In genomic region chr19:37779139-37780035, GRCh38 we compare ENCODE assay signal across 8 cellular contexts. TPM values are rescaled to one million over a fixed set of nuclear protein-coding genes. Genes with fewer than 3 reads are reported as not detected.
DNase-seq lines count a peak whose midpoint lies in the region; TF ChIP-seq lines count a peak whose summit lies in the region.

Gene ZNF573 (minus strand): TSS chr19:37779586. CDS start chr19:37773729, 5,857 bp downstream.

- DNase-seq in GF-D8 (lab: John Stamatoyannopoulos, UW), result peak; percentile 81
- DNase-seq in HEK293T (ENCODE audit: extremely low spot score), result peak; percentile 82
- peak; percentile 88 for DNase-seq in NB4 (ENCODE audit: low read depth)
- peak; percentile 87 for DNase-seq in SK-N-DZ (ENCODE audit: low spot score)
- peak; percentile 80 for DNase-seq in activated naive CD4-positive, alpha-beta T cell treated with anti-CD3 and anti-CD28 coated beads, Interleukin-2, amount 50 U/mL, for 16 hours
- peak; percentile 72 for DNase-seq in glomerular endothelial cell (ENCODE audit: extremely low read depth, low read depth, low spot score)
- DNase-seq in nucleus accumbens (lab: John Stamatoyannopoulos, UW), result peak in 55 of 56 donors; percentile 43 to 94 (median 80)
- peak; percentile 84 to 91 for DNase-seq in suprapubic skin (ENCODE audit: low spot score in 2 of 2)

- peaks cover 6% of the 10 kb centered on the region for H3K9me3 ChIP-seq in suprapubic skin

- no peaks in the 10 kb centered on the region for H3K36me3 ChIP-seq in suprapubic skin

- CTCF ChIA-PET in HEK293T (lab: Yijun Ruan, JAX), result no interaction called here

- H3K27ac ChIP-seq in suprapubic skin, result peak within 1 kb of the TSS; percentile 80

- POLR2A ChIA-PET in HEK293T (lab: Yijun Ruan, JAX), result interaction anchor here (0.5 to 2.2 kb wide), 15 partner anchors 13 to 702 kb away, joined by 3 to 15 read pairs (median 6); partner anchors contain the start of genes WDR87, ZNF420, ZNF527 and ZNF540

- peaks cover 18% of the 10 kb centered on the region for H3K4me1 ChIP-seq in suprapubic skin

- peak; percentile 44 for TF ChIP-seq POLR2A in NB4 (IDR thresholded peaks at IDR 0.05; ENCODE audit: extremely low read depth, insufficient read length)
- peak in 1 of 2 donors; percentile 29 for TF ChIP-seq POLR2A in suprapubic skin (IDR thresholded peaks at IDR 0.05)

- TF ChIP-seq CTCF in NB4 (IDR thresholded peaks at IDR 0.05; ENCODE audit: low read depth, low read length), result no peak
- peak in 1 of 2 donors; percentile 3 for TF ChIP-seq CTCF in suprapubic skin (IDR thresholded peaks at IDR 0.05)

- H3K4me3 ChIP-seq in NB4 (ENCODE audit: low read depth, low read length) (peak within 1 kb of the TSS; percentile 97), suprapubic skin (peak within 1 kb of the TSS; percentile 67)

- no peak for TF ChIP-seq EP300 in suprapubic skin (IDR thresholded peaks at IDR 0.05)

- 0% methylated on average over 27 of the region's 46 CpGs for WGBS in suprapubic skin

- no peaks in the 10 kb centered on the region for H3K27me3 ChIP-seq in suprapubic skin

TF ChIP-seq in HEK293T, 16 proteins besides CTCF, POLR2A, EP300 and RAD21:
- TF ChIP-seq SUZ12 (IDR thresholded peaks at IDR 0.05), result peak; percentile 60; the same call in 1 of the 2 replicates
- no peak for TF ChIP-seq FOXA1 (IDR thresholded peaks at IDR 0.05)
- TF ChIP-seq ELF4 (IDR thresholded peaks at IDR 0.05), result peak; percentile 35; the same call in 1 of the 2 replicates
- TF ChIP-seq ZNF384 (IDR thresholded peaks at IDR 0.05), result no peak
- TF ChIP-seq L3MBTL2 (conservative IDR thresholded peaks at IDR 0.05), result peak; percentile 85

RNA-seq across cellular contexts. Expression of gene ZNF573, which starts in this region (rescaled TPM):
- 10.3 and 11.6 TPM in 2 replicates for polyA plus RNA-seq in SK-N-DZ (2014; cell fraction: cytosol; rRNA removed)
- 11.3 and 11.8 TPM in 2 replicates for polyA plus RNA-seq in SK-N-DZ (2014; cell fraction: nucleus; rRNA removed)
- total RNA-seq in glomerular endothelial cell, result 3.4 and 8.0 TPM in 2 replicates
- 10 to 100 TPM in 2 of 4 donors, 1 to 10 TPM in 2; 2.6 to 16.3 (median 9.3) TPM for total RNA-seq in suprapubic skin

Comparison
In these comparisons a context has a peak if more than half of its experiments do, and no peak if none do; other contexts are left out.
1. Peak in every context shown above with its lines: DNase-seq, H3K4me3 ChIP-seq and H3K27ac ChIP-seq.